Comparison of ENCODE assay signal across 8 cellular contexts in genomic region chr4:55397521-55398321, GRCh38. TPM values are rescaled to one million over a fixed set of nuclear protein-coding genes. Genes with fewer than 3 reads are reported as not detected.
DNase-seq lines count a peak whose midpoint lies in the region; ATAC-seq and TF ChIP-seq lines count a peak whose summit lies in the region.

No MANE protein-coding gene starts in this region.

- H3K27ac ChIP-seq in cardiac muscle cell (no peak overlapping the region), RWPE1 (peak overlapping the region; percentile 92), epithelial cell of prostate (peak overlapping the region; percentile 89), neural progenitor cell (no peak overlapping the region), WERI-Rb-1 (no peak overlapping the region)

- CTCF ChIA-PET in RWPE1 (lab: Yijun Ruan, JAX) = interaction anchor here (4.1 kb wide), 1 partner anchor 51 kb away, joined by 21 read pairs; the partner anchor contains the start of gene SRD5A3

- peak overlapping the region; percentile 82 for H3K4me2 ChIP-seq in neural progenitor cell

- H3K27ac Mint-ChIP-seq in neural progenitor cell = peak overlapping the region; percentile 55

- peaks cover 29% of the 10 kb centered on the region for H3K4me1 Mint-ChIP-seq in neural progenitor cell

- DNase-seq in cardiac muscle cell (ENCODE audit: low read depth in 1 of 2, low spot score in 1 of 2) = peak in 1 of 2 donors; percentile 87
- DNase-seq in Right ventricle myocardium inferior (ENCODE audit: missing footprints) = no peak
- peak; percentile 53 for DNase-seq in RWPE1 (ENCODE audit: low spot score)
- DNase-seq in epithelial cell of prostate (ENCODE audit: low read depth, low spot score) = no peak
- DNase-seq in neural progenitor cell (ENCODE audit: low spot score) = peak; percentile 21
- no peak for DNase-seq in NCI-H526 treated with DMSO at 0.1 percent for 48 hours (lab: John Stamatoyannopoulos, UW)
- DNase-seq in WERI-Rb-1 = no peak

- H3K36me3 ChIP-seq in cardiac muscle cell (no peaks in the 10 kb centered on the region), neural progenitor cell (peaks cover 6% of the 10 kb centered on the region), WERI-Rb-1 (peaks cover 29% of the 10 kb centered on the region)

- no peak overlapping the region for H2AFZ ChIP-seq in neural progenitor cell (replicated peaks)

- H3K27me3 Mint-ChIP-seq in neural progenitor cell (ENCODE audit: insufficient read depth, low read depth) = no peaks in the 10 kb centered on the region

- peak overlapping the region; percentile 87 for H3K9ac ChIP-seq in neural progenitor cell

- H3K27me3 ChIP-seq in cardiac muscle cell = no peaks in the 10 kb centered on the region
- peaks cover 10% of the 10 kb centered on the region for H3K27me3 ChIP-seq in neural progenitor cell
- no peaks in the 10 kb centered on the region for H3K27me3 ChIP-seq in WERI-Rb-1 (ENCODE audit: insufficient read depth, low read depth, severe bottlenecking)

- H3F3A ChIP-seq in neural progenitor cell (ENCODE audit: low read depth) = peaks cover 5% of the 10 kb centered on the region

- no peak for ATAC-seq in Right ventricle myocardium inferior
- no peak for ATAC-seq in HG02973 (IDR thresholded peaks at IDR 0.05; ENCODE audit: unreplicated experiment)

- peaks cover 66% of the 10 kb centered on the region for H3K79me2 ChIP-seq in neural progenitor cell (ENCODE audit: low read depth)

- H3K4me1 ChIP-seq in cardiac muscle cell (ENCODE audit: low read depth) (peaks cover 29% of the 10 kb centered on the region), neural progenitor cell (peaks cover 15% of the 10 kb centered on the region)

- peak overlapping the region; percentile 93 for H3K4me3 ChIP-seq in cardiac muscle cell
- peak overlapping the region; percentile 95 for H3K4me3 ChIP-seq in neural progenitor cell
- H3K4me3 ChIP-seq in WERI-Rb-1 (ENCODE audit: low read depth, low read length) = no peak overlapping the region

- intact Hi-C loops in Right ventricle myocardium inferior (cut with DNase I) = loop anchor here (5.0 kb wide), 2 partner anchors 150 to 455 kb away; partner anchors contain the start of genes CLOCK and EXOC1

- H4K20me1 ChIP-seq in neural progenitor cell (ENCODE audit: low read depth) = peaks cover 40% of the 10 kb centered on the region

- H3K9me3 ChIP-seq in cardiac muscle cell (ENCODE audit: low read depth) (no peaks in the 10 kb centered on the region), neural progenitor cell (ENCODE audit: low read depth) (no peaks in the 10 kb centered on the region), WERI-Rb-1 (ENCODE audit: severe bottlenecking) (no peaks in the 10 kb centered on the region)

- POLR2A ChIA-PET in RWPE1 (lab: Yijun Ruan, JAX; ENCODE audit: low non-redundant PET) = no interaction called here

- peaks cover 9% of the 10 kb centered on the region for H3K36me3 Mint-ChIP-seq in neural progenitor cell

- no peak for TF ChIP-seq CTCF in cardiac muscle cell (IDR thresholded peaks at IDR 0.05; ENCODE audit: low read depth, low read length)
- no peak for TF ChIP-seq CTCF in RWPE1 (conservative IDR thresholded peaks at IDR 0.05; ENCODE audit: low read depth)
- TF ChIP-seq CTCF in neural progenitor cell (IDR thresholded peaks at IDR 0.05) = no peak
- TF ChIP-seq CTCF in WERI-Rb-1 (IDR thresholded peaks at IDR 0.05; ENCODE audit: low read depth, low read length) = no peak

- H3K4me3 Mint-ChIP-seq in neural progenitor cell = peak overlapping the region; percentile 90

- H3K9me3 Mint-ChIP-seq in neural progenitor cell = no peaks in the 10 kb centered on the region

RNA-seq across cellular contexts. Expression of gene TMEM165, which starts 2.0 kb away (rescaled TPM):
- total RNA-seq in cardiac muscle cell (107 and 124 TPM in 2 replicates), Right ventricle myocardium inferior (38.3 TPM), neural progenitor cell (ENCODE audit: low replicate concordance) (85.6 and 110 TPM in 2 replicates)
- 90.8 and 109 TPM in 2 replicates for polyA plus RNA-seq in cardiac muscle cell

RNA-seq across cellular contexts. Expression of gene SRD5A3, which starts 51.7 kb away (rescaled TPM):
- total RNA-seq in cardiac muscle cell (5.9 and 13.7 TPM in 2 replicates), Right ventricle myocardium inferior (9.5 TPM), neural progenitor cell (ENCODE audit: low replicate concordance) (13.2 and 22.7 TPM in 2 replicates)
- 21.2 and 24.1 TPM in 2 replicates for polyA plus RNA-seq in cardiac muscle cell

Comparison
In these comparisons a context has a peak if more than half of its experiments do, and no peak if none do; other contexts are left out.
1. DNase-seq: peak in RWPE1 (single experiment) and neural progenitor cell (single experiment); none in Right ventricle myocardium inferior (single experiment), epithelial cell of prostate (single experiment), NCI-H526 treated with DMSO at 0.1 percent for 48 hours (single experiment) and WERI-Rb-1 (single experiment).
2. H3K27ac ChIP-seq: peak in RWPE1 (single experiment) and epithelial cell of prostate (single experiment); none in cardiac muscle cell (single experiment), neural progenitor cell (single experiment) and WERI-Rb-1 (single experiment).